Comparison of ENCODE assay signal across 1 cellular context in genomic region chr1:156748670-156749428, GRCh38.
TF ChIP-seq lines count a peak whose summit lies in the region.

No MANE protein-coding gene starts in this region.

TF ChIP-seq in IMR-90, 13 proteins besides CTCF, POLR2A, EP300 and RAD21:
- TF ChIP-seq RCOR1 (IDR thresholded peaks at IDR 0.05; ENCODE audit: insufficient replicate concordance, low read length) = no peak
- no peak for TF ChIP-seq MAFK (IDR thresholded peaks at IDR 0.05; ENCODE audit: low read depth, low read length)
- TF ChIP-seq MAZ (IDR thresholded peaks at IDR 0.05; ENCODE audit: borderline replicate concordance, low read depth, low read length) = no peak
- TF ChIP-seq USF2 (IDR thresholded peaks at IDR 0.05; ENCODE audit: low read depth, low read length) = peak; percentile 76
- TF ChIP-seq MXI1 (IDR thresholded peaks at IDR 0.05; ENCODE audit: borderline replicate concordance, low read depth, low read length) = 0 out of 2 replicates have a peak, but pooled peaks have one; percentile 25
- TF ChIP-seq BHLHE40 (IDR thresholded peaks at IDR 0.05; ENCODE audit: low read depth, low read length) = no peak
- peak; percentile 64 for TF ChIP-seq CEBPB (IDR thresholded peaks at IDR 0.05; ENCODE audit: low read depth, low read length)
- TF ChIP-seq FOS (IDR thresholded peaks at IDR 0.05; ENCODE audit: low read depth, low read length) = no peak
- no peak for TF ChIP-seq CHD1 (IDR thresholded peaks at IDR 0.05; ENCODE audit: low read depth, low read length)
